25 cellular contexts compared by ENCODE assay signal in genomic region chr16:57231821-57232350, GRCh38. TPM values are rescaled to one million over a fixed set of nuclear protein-coding genes. Genes with fewer than 3 reads are reported as not detected.
DNase-seq lines count a peak whose midpoint lies in the region; ATAC-seq and TF ChIP-seq lines count a peak whose summit lies in the region.
"Had no signal": no experiment of that assay in that cellular context is flagged by ENCODE, and none has a peak within 500 bp of the region (broad histone marks: within the 10 kb centered on the region; RNA-seq: fewer than 3 reads in every experiment).

No MANE protein-coding gene starts in this region.

- TF ChIP-seq CTCF in AG09319 (IDR thresholded peaks at IDR 0.05; ENCODE audit: low read depth, low read length) (no peak), epithelial cell of esophagus (IDR thresholded peaks at IDR 0.05; ENCODE audit: insufficient read depth, low read depth, low read length, missing control alignments) (no peak), mesothelial cell of epicardium (IDR thresholded peaks at IDR 0.05; ENCODE audit: unreplicated experiment) (no peak), right lobe of liver (IDR thresholded peaks at IDR 0.05) (no peak), suprapubic skin (IDR thresholded peaks at IDR 0.05) (no peak)

- DNase-seq in AG09319 (ENCODE audit: extremely low read depth, low read depth), result peak; percentile 7
- peak; percentile 5 for DNase-seq in NCI-H2196 (lab: John Stamatoyannopoulos, UW; ENCODE audit: unreplicated experiment)
- DNase-seq in epithelial cell of esophagus (ENCODE audit: low read depth), result peak; percentile 39
- no peak for DNase-seq in mesothelial cell of epicardium (ENCODE audit: low spot score in 2 of 2, unreplicated experiment in 2 of 2)
- DNase-seq in C1 segment of cervical spinal cord (lab: John Stamatoyannopoulos, UW), result no peak
- no peak for DNase-seq in right lobe of liver
- no peak for DNase-seq in iPS-NIHi11 (ENCODE audit: low spot score)
- no peak for DNase-seq in suprapubic skin (ENCODE audit: low spot score in 2 of 2)
- DNase-seq: EL, GF-D8, KBM-7, MM.1S, NCI-H1048, NCI-H1436, NCI-H187 treated with DMSO at 0.1 percent for 48 hours, NCI-H2107, NCI-H446, NCI-H526, PC-3, RPMI8226, SHP77 treated with DMSO at 0.1 percent for 48 hours had no signal

- H3K36me3 ChIP-seq in right lobe of liver, result peaks cover 5 to 82% (median 35%) of the 10 kb centered on the region in 4 donors
- peaks cover 98% of the 10 kb centered on the region for H3K36me3 ChIP-seq in suprapubic skin

- H3K9me3 ChIP-seq in right lobe of liver (no peaks in the 10 kb centered on the region), suprapubic skin (no peaks in the 10 kb centered on the region)

- H3K27ac ChIP-seq in right lobe of liver (no peak overlapping the region), suprapubic skin (no peak overlapping the region)
- H3K27ac ChIP-seq: SK-N-MC had no signal

- H3K27me3 ChIP-seq in right lobe of liver (no peaks in the 10 kb centered on the region), suprapubic skin (no peaks in the 10 kb centered on the region)

- peaks cover 46% of the 10 kb centered on the region for H3K36me3 Mint-ChIP-seq in mesothelial cell of epicardium

- H3K4me1 ChIP-seq in right lobe of liver (no peaks in the 10 kb centered on the region), suprapubic skin (peaks cover 4% of the 10 kb centered on the region)

- H3K4me3 Mint-ChIP-seq in mesothelial cell of epicardium, result no peak overlapping the region
- H3K4me3 Mint-ChIP-seq: CD14-positive monocyte had no signal

- intact Hi-C loops in right lobe of liver (cut with DNase I), result no loop called here

- WGBS in right lobe of liver (ENCODE audit: insufficient coverage, low coverage, low lambda C conversion rate, missing lambda C conversion rate), result 94% methylated on average over 2 of the region's 3 CpGs
- 49% methylated on average over 3 of the region's 3 CpGs for WGBS in suprapubic skin

- no peaks in the 10 kb centered on the region for H3K27me3 Mint-ChIP-seq in mesothelial cell of epicardium (ENCODE audit: low read depth)

- ATAC-seq in right lobe of liver, result no peak
- ATAC-seq: HepG2, PC-3 had no signal

- TF ChIP-seq EP300 in suprapubic skin (IDR thresholded peaks at IDR 0.05), result no peak

- H3K9me3 Mint-ChIP-seq in mesothelial cell of epicardium, result peaks cover 5% of the 10 kb centered on the region
- H3K9me3 Mint-ChIP-seq: CD14-positive monocyte had no signal

- TF ChIP-seq POLR2A in right lobe of liver (IDR thresholded peaks at IDR 0.05) (no peak), suprapubic skin (IDR thresholded peaks at IDR 0.05) (no peak)

- H3K4me1 Mint-ChIP-seq in mesothelial cell of epicardium, result peaks cover 5% of the 10 kb centered on the region

- H3K4me3 ChIP-seq in epithelial cell of esophagus (ENCODE audit: low read length) (no peak overlapping the region), right lobe of liver (no peak overlapping the region), suprapubic skin (no peak overlapping the region)
- H3K4me3 ChIP-seq: SK-N-MC had no signal

- peak overlapping the region; percentile 4 for H3K27ac Mint-ChIP-seq in mesothelial cell of epicardium

RNA-seq across cellular contexts. Expression of gene ARL2BP, which starts 13.2 kb away (rescaled TPM):
- 34.4 to 38.2 TPM (median 35.9 TPM) in 3 replicates for total RNA-seq in mesothelial cell of epicardium
- total RNA-seq in right lobe of liver, result 10 to 100 TPM; 19.3 to 26.8 (median 22.0) TPM
- total RNA-seq in suprapubic skin, result 10 to 100 TPM; 27.8 to 66.2 (median 51.0) TPM

RNA-seq across cellular contexts. Expression of gene RSPRY1, which starts 45.8 kb away (rescaled TPM):
- total RNA-seq in mesothelial cell of epicardium (43.8 to 50.7 TPM (median 44.0 TPM) in 3 replicates), right lobe of liver (10 to 100 TPM; 18.0 to 26.1 (median 22.9) TPM), suprapubic skin (10 to 100 TPM; 16.3 to 48.3 (median 35.2) TPM)

RNA-seq across cellular contexts. Expression of gene PSME3IP1, which starts 46.0 kb away (rescaled TPM):
- total RNA-seq in mesothelial cell of epicardium (105 to 112 TPM (median 107 TPM) in 3 replicates), right lobe of liver (10 to 100 TPM; 26.2 to 61.8 (median 34.5) TPM), suprapubic skin (100 to 1,000 TPM in 1 of 4 donors, 10 to 100 TPM in 3; 47.1 to 109 (median 60.3) TPM)

RNA-seq across cellular contexts. Expression of gene PLLP, which starts 52.6 kb away (rescaled TPM):
- total RNA-seq in mesothelial cell of epicardium (1.1 to 1.8 TPM (median 1.2 TPM) in 3 replicates), right lobe of liver (1 to 10 TPM; 2.1 to 7.4 (median 3.8) TPM), suprapubic skin (100 to 1,000 TPM in 3 of 4 donors, 10 to 100 TPM in 1; 34.7 to 215 (median 205) TPM)
- total RNA-seq: A172 had no signal

Comparison
In these comparisons a context has a peak if more than half of its experiments do, and no peak if none do; other contexts are left out.
1. DNase-seq: peak in AG09319 (single experiment), NCI-H2196 (single experiment) and epithelial cell of esophagus (single experiment); none in mesothelial cell of epicardium (0 of 2), C1 segment of cervical spinal cord (0 of 14), right lobe of liver (0 of 3), iPS-NIHi11 (single experiment) and suprapubic skin (0 of 2).